In the genomic region with DNA sequence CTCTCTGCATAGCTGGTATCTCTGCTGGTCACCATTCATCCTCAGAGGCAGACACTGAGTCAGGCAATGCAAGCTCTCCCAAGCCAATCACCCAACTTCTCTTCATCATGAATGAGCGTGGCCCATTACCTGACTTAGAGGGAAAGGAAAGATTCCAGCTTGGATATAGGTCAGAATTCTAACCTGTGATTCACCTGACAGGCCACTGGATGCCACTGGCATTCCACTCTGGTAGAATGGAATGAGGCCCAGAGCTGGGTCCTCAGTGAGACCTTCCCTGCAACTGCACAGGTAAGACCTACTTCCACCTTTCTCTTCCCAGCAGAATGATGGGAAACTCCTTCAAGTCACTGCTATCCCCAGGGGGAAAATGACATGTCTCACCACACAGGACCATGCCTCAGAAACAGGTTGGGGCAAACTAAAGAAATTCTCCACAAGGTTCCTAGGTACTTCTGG, we compare ENCODE assay signal across 9 cellular contexts.
DNase-seq lines count a peak whose midpoint lies in the region; ATAC-seq, FAIRE-seq and TF ChIP-seq lines count a peak whose summit lies in the region.
"Had no signal": no experiment of that assay in that cellular context is flagged by ENCODE, and none has a peak within 500 bp of the region (broad histone marks: within the 10 kb centered on the region; RNA-seq: fewer than 3 reads in every experiment).

No MANE protein-coding gene starts in this region.

- ATAC-seq in upper lobe of right lung (peak; percentile 90), HG03108 (IDR thresholded peaks at IDR 0.05; ENCODE audit: unreplicated experiment) (no peak), HG03378 (IDR thresholded peaks at IDR 0.05; ENCODE audit: unreplicated experiment) (no peak)

- H3K4me3 Mint-ChIP-seq in immature natural killer cell = no peak overlapping the region

- H3K9me3 Mint-ChIP-seq in immature natural killer cell = no peaks in the 10 kb centered on the region

- H3K27ac ChIP-seq in upper lobe of right lung = no peak overlapping the region
- H3K27ac ChIP-seq: SK-N-MC had no signal

- H3K4me3 ChIP-seq in upper lobe of right lung = no peak overlapping the region
- H3K4me3 ChIP-seq: SK-N-MC had no signal

- no peaks in the 10 kb centered on the region for H3K9me3 ChIP-seq in upper lobe of right lung

- TF ChIP-seq CTCF in D721Med (IDR thresholded peaks at IDR 0.05; ENCODE audit: insufficient read depth, missing control alignments) (peak; percentile 33), upper lobe of right lung (IDR thresholded peaks at IDR 0.05) (peak; percentile 41)

- no peaks in the 10 kb centered on the region for H3K27me3 Mint-ChIP-seq in immature natural killer cell (ENCODE audit: low read depth in 3 of 3)

- H3K27me3 ChIP-seq in upper lobe of right lung = no peaks in the 10 kb centered on the region

- peak overlapping the region in 1 of 6 donors; percentile 51 for H3K27ac Mint-ChIP-seq in immature natural killer cell

- H3K36me3 Mint-ChIP-seq in immature natural killer cell = peaks cover 16 to 31% (median 21%) of the 10 kb centered on the region in 3 donors

- H3K36me3 ChIP-seq in upper lobe of right lung = peaks cover 4% of the 10 kb centered on the region

- DNase-seq in D721Med (ENCODE audit: insufficient read length, low spot score) (no peak), HS-5 (ENCODE audit: low read depth) (peak; percentile 6), immature natural killer cell (peak in 2 of 3 donors; percentile 7 to 9), upper lobe of right lung (no peak), germinal center (ENCODE audit: low spot score) (no peak)
- DNase-seq in activated CD4-positive, alpha-beta T cell treated with anti-CD3 and anti-CD28 coated beads, Interleukin-2, amount 50 U/mL, for 1 hour = peak; percentile 6

- no peaks in the 10 kb centered on the region for H3K4me1 ChIP-seq in upper lobe of right lung

- FAIRE-seq in D721Med (lab: Jason Lieb, UNC) = no peak

- intact Hi-C loops in upper lobe of right lung (cut with DNase I) = no loop called here

- H3K4me1 Mint-ChIP-seq in immature natural killer cell = peaks cover 2 to 3% of the 10 kb centered on the region in 2 donors

Comparison
In these comparisons a context has a peak if more than half of its experiments do, and no peak if none do; other contexts are left out.
1. DNase-seq: peak in HS-5 (single experiment), activated CD4-positive, alpha-beta T cell treated with anti-CD3 and anti-CD28 coated beads, Interleukin-2, amount 50 U/mL, for 1 hour (single experiment) and immature natural killer cell (2 of 3); none in D721Med (single experiment), upper lobe of right lung (single experiment) and germinal center (single experiment).